Comparison of ENCODE assay signal across 1 cellular context in genomic region chr3:10702961-10703740, GRCh38.
TF ChIP-seq lines count a peak whose summit lies in the region.

No MANE protein-coding gene starts in this region.

TF ChIP-seq in SK-N-SH treated with all-trans-retinoic acid at 6 μM for 48 hours, 23 proteins besides CTCF, POLR2A, EP300 and RAD21 (continued from another document):
- TF ChIP-seq, protein P1, sequence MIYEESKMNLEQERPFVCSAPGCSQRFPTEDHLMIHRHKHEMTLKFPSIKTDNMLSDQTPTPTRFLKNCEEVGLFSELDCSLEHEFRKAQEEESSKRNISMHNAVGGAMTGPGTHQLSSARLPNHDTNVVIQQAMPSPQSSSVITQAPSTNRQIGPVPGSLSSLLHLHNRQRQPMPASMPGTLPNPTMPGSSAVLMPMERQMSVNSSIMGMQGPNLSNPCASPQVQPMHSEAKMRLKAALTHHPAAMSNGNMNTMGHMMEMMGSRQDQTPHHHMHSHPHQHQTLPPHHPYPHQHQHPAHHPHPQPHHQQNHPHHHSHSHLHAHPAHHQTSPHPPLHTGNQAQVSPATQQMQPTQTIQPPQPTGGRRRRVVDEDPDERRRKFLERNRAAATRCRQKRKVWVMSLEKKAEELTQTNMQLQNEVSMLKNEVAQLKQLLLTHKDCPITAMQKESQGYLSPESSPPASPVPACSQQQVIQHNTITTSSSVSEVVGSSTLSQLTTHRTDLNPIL (CRISPR knock-in tag; IDR thresholded peaks at IDR 0.05; ENCODE audit: low read depth): no peak
